1 cellular context compared by ENCODE assay signal in genomic region chr5:79236364-79236969, GRCh38.
TF ChIP-seq lines count a peak whose summit lies in the region.

No MANE protein-coding gene starts in this region.

TF ChIP-seq in H1, 55 proteins besides CTCF, POLR2A, EP300 and RAD21 (continued from another document):
- TF ChIP-seq YY1 (IDR thresholded peaks at IDR 0.05; ENCODE audit: low read depth, low read length) (peak; percentile 74), MAX (IDR thresholded peaks at IDR 0.05) (no peak), JUND (IDR thresholded peaks at IDR 0.05; ENCODE audit: low read length) (no peak), EGR1 (IDR thresholded peaks at IDR 0.05; ENCODE audit: borderline replicate concordance, low read depth, low read length) (no peak), TAF7 (optimal IDR thresholded peaks at IDR 0.05; ENCODE audit: borderline replicate concordance, low read depth, low read length) (no peak), PHF8 (conservative IDR thresholded peaks at IDR 0.05; ENCODE audit: low read depth, low read length) (peak; percentile 36), TEAD4 (IDR thresholded peaks at IDR 0.05; ENCODE audit: low read depth, low read length) (no peak), JUN (IDR thresholded peaks at IDR 0.05; ENCODE audit: low read depth, low read length) (no peak), HDAC2 (IDR thresholded peaks at IDR 0.05; ENCODE audit: borderline replicate concordance in 1 of 2, low read depth in 2 of 2, low read length in 2 of 2) (0 out of 4 replicates have a peak, but pooled peaks of 1 of the 2 experiments have one; percentile 28), SP2 (IDR thresholded peaks at IDR 0.05; ENCODE audit: low read length) (no peak), ASH2L (IDR thresholded peaks at IDR 0.05; ENCODE audit: low read length) (peak; percentile 16), TAF1 (IDR thresholded peaks at IDR 0.05; ENCODE audit: low read depth, low read length) (peak; percentile 57; the same call in 1 of the 2 replicates), POLR2AphosphoS5 (IDR thresholded peaks at IDR 0.05; ENCODE audit: low read depth, low read length) (peak; percentile 8; the same call in 1 of the 2 replicates), KDM4A (IDR thresholded peaks at IDR 0.05; ENCODE audit: low read depth, low read length, severe bottlenecking) (peak; percentile 56), CBX8 (IDR thresholded peaks at IDR 0.05; ENCODE audit: borderline replicate concordance, low read depth, low read length) (no peak), RXRA (IDR thresholded peaks at IDR 0.05; ENCODE audit: insufficient read depth, low read depth, low read length) (no peak)
